ENCODE assay signal across 8 cellular contexts in the genomic region with DNA sequence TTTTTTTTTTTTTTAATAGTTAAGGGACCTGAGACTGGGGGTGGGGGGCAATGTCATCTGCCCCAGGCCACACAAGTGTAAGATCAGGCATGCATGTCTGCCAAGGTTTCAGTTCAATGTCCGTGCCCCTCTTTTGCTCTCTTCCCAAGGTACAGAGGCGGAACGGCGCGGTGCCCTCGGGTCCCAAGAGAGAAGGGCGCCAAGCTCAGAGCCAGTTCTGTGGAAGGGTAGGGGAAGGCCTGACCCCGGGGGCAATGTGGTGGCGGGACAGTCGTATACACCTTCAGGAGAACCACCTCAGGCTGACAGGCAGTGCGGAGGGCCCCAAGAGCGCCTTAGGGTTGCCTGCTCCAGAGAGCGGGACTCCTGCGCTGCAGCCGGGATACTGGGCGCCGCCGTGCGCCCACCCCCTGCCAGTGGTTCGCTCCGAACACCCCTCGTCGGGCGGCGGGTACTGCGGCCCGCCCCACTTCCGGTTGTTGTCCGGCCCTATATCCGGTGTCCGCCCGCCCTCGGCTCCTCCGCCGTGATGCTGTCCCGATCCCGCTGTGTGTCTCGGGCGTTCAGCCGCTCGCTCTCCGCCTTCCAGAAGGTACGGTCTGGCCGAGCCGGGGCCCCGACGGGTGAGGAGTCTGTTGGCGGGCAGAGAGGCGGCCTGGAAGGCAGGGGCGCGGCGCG. TPM values are rescaled to one million over a fixed set of nuclear protein-coding genes. Genes with fewer than 3 reads are reported as not detected.
DNase-seq lines count a peak whose midpoint lies in the region; ATAC-seq and TF ChIP-seq lines count a peak whose summit lies in the region.

Gene DLST (plus strand): TSS at position 492 of the 678 bp plus-strand sequence. CDS start 38 bp downstream, at position 530.

- no peaks in the 10 kb centered on the region for H3K9me3 ChIP-seq in osteoblast (ENCODE audit: low read depth, low read length)
- no peaks in the 10 kb centered on the region for H3K9me3 ChIP-seq in thoracic aorta

- peak within 1 kb of the TSS; percentile 88 for H3K4me2 ChIP-seq in osteoblast (ENCODE audit: insufficient read depth, low read length)

- no peaks in the 10 kb centered on the region for H3K36me3 ChIP-seq in osteoblast (ENCODE audit: insufficient read depth, low read length)
- no peaks in the 10 kb centered on the region for H3K36me3 ChIP-seq in thoracic aorta

- peaks cover 44% of the 10 kb centered on the region for H3K79me2 ChIP-seq in osteoblast (ENCODE audit: insufficient read depth, low read length)

- peaks cover 22 to 31% of the 10 kb centered on the region in 2 donors for H3K36me3 Mint-ChIP-seq in activated naive CD4-positive, alpha-beta T cell treated with anti-CD3 and anti-CD28 coated beads, Interleukin-2, amount 50 U/mL, for 72 hours

- peak within 1 kb of the TSS; percentile 94 for H2AFZ ChIP-seq in osteoblast (ENCODE audit: low read length)

- peak within 1 kb of the TSS; percentile 90 for H3K27ac ChIP-seq in osteoblast (ENCODE audit: low read depth, low read length)
- H3K27ac ChIP-seq in thoracic aorta, result peak within 1 kb of the TSS; percentile 86 to 93

- peak; percentile 97 for DNase-seq in GM10248 (ENCODE audit: extremely low spot score)
- DNase-seq in NCI-H1092 (lab: John Stamatoyannopoulos, UW), result peak; percentile 79
- DNase-seq in SKM-1 (lab: John Stamatoyannopoulos, UW; ENCODE audit: unreplicated experiment), result peak; percentile 36
- DNase-seq in activated naive CD4-positive, alpha-beta T cell treated with anti-CD3 and anti-CD28 coated beads, Interleukin-2, amount 50 U/mL, for 72 hours (ENCODE audit: low spot score in 2 of 2), result peak; percentile 91 to 92
- DNase-seq in glomerular visceral epithelial cell (ENCODE audit: extremely low spot score), result peak; percentile 90
- DNase-seq in osteoblast (ENCODE audit: insufficient read length, low spot score, missing footprints), result peak; percentile 97
- peak; percentile 46 for DNase-seq in thoracic aorta (ENCODE audit: low spot score)

- H4K20me1 ChIP-seq in osteoblast (ENCODE audit: insufficient read depth, low read length), result peaks cover 33% of the 10 kb centered on the region

- TF ChIP-seq CTCF in GM10248 (IDR thresholded peaks at IDR 0.05; ENCODE audit: control extremely low read depth, extremely low read depth, low read depth, missing control alignments) (no peak), osteoblast (IDR thresholded peaks at IDR 0.05; ENCODE audit: extremely low read depth, low read depth, low read length) (no peak), thoracic aorta (IDR thresholded peaks at IDR 0.05) (peak; percentile 8)

- H3K27me3 ChIP-seq in osteoblast (ENCODE audit: insufficient read depth, low read length) (no peaks in the 10 kb centered on the region), thoracic aorta (replicated peaks; ENCODE audit: insufficient read depth) (no peaks in the 10 kb centered on the region)

- POLR2A ChIA-PET in GM10248 (lab: Yijun Ruan, JAX), result interaction anchor here (0.6 to 1.2 kb wide), 2 partner anchors 11 to 72 kb away, joined by 3 read pairs; no protein-coding TSS in a partner anchor

- CTCF ChIA-PET in GM10248 (lab: Yijun Ruan, JAX), result interaction anchor here (1.0 to 20.7 kb wide), 6 partner anchors 9 to 207 kb away, joined by 3 to 353 read pairs (median 4); no protein-coding TSS in a partner anchor

- no peaks in the 10 kb centered on the region for H3K9me3 Mint-ChIP-seq in activated naive CD4-positive, alpha-beta T cell treated with anti-CD3 and anti-CD28 coated beads, Interleukin-2, amount 50 U/mL, for 72 hours

- ATAC-seq in HG02588 (IDR thresholded peaks at IDR 0.05; ENCODE audit: unreplicated experiment) (peak; percentile 94), thoracic aorta (ENCODE audit: insufficient number of reproducible peaks, low FRiP score, low read depth) (peak; percentile 78)
- peak; percentile 97 to 98 for ATAC-seq in activated naive CD4-positive, alpha-beta T cell treated with anti-CD3 and anti-CD28 coated beads, Interleukin-2, amount 50 U/mL, for 72 hours

- H3K4me3 ChIP-seq in osteoblast (ENCODE audit: insufficient read depth, low read length) (peak within 1 kb of the TSS; percentile 93), thoracic aorta (peak within 1 kb of the TSS; percentile 90)

- peak within 1 kb of the TSS; percentile 94 to 99 for H3K27ac Mint-ChIP-seq in activated naive CD4-positive, alpha-beta T cell treated with anti-CD3 and anti-CD28 coated beads, Interleukin-2, amount 50 U/mL, for 72 hours

- H3K4me1 ChIP-seq in osteoblast (ENCODE audit: insufficient read depth, low read length) (peaks cover 43% of the 10 kb centered on the region), thoracic aorta (ENCODE audit: control insufficient read depth in 1 of 2, low read depth in 2 of 2) (peaks cover 31 to 39% of the 10 kb centered on the region in 2 donors)

RNA-seq across cellular contexts. Expression of gene DLST, which starts in this region (rescaled TPM):
- 100 to 1,000 TPM; 125 to 135 TPM for total RNA-seq in activated naive CD4-positive, alpha-beta T cell treated with anti-CD3 and anti-CD28 coated beads, Interleukin-2, amount 50 U/mL, for 72 hours
- total RNA-seq in osteoblast (69.8 and 72.5 TPM in 2 replicates), thoracic aorta (10 to 100 TPM; 68.6 to 91.6 TPM)

Comparison
In these comparisons a context has a peak if more than half of its experiments do, and no peak if none do; other contexts are left out.
1. Peak in every context shown above with its lines: DNase-seq, ATAC-seq, H3K4me3 ChIP-seq and H3K27ac ChIP-seq.
2. DNase-seq: peak in every context shown above with its lines; median percentile 97 in GM10248; 97 in osteoblast; 92 in activated naive CD4-positive, alpha-beta T cell treated with anti-CD3 and anti-CD28 coated beads, Interleukin-2, amount 50 U/mL, for 72 hours; 90 in glomerular visceral epithelial cell; 79 in NCI-H1092; 46 in thoracic aorta; 36 in SKM-1.